In genomic region chr12:60257063-60257462, GRCh38 we compare ENCODE assay signal across 13 cellular contexts.
DNase-seq lines count a peak whose midpoint lies in the region; ATAC-seq and TF ChIP-seq lines count a peak whose summit lies in the region.
"Had no signal": no experiment of that assay in that cellular context is flagged by ENCODE, and none has a peak within 500 bp of the region (broad histone marks: within the 10 kb centered on the region; RNA-seq: fewer than 3 reads in every experiment).

No MANE protein-coding gene starts in this region.

- ATAC-seq in activated CD4-positive, CD25-positive, alpha-beta regulatory T cell treated with anti-CD3 and anti-CD28 coated beads, Interleukin-2, amount 50 U/mL, for 24 hours: no peak
- ATAC-seq: natural killer cell had no signal

- in situ Hi-C loops in Caki2 (cut with HindIII; ENCODE audit: low pct_unique_long_range_greater_than_20kb, low sequenced_read_pairs): no loop called here

- H3K4me1 Mint-ChIP-seq in chondrocyte (ENCODE audit: low read depth): peaks cover 18% of the 10 kb centered on the region
- H3K4me1 Mint-ChIP-seq: natural killer cell had no signal

- TF ChIP-seq CTCF in chondrocyte (IDR thresholded peaks at IDR 0.05): peak; percentile 64

- H3K36me3 Mint-ChIP-seq in chondrocyte (ENCODE audit: low read depth): no peaks in the 10 kb centered on the region
- H3K36me3 Mint-ChIP-seq: natural killer cell had no signal

- no peaks in the 10 kb centered on the region for H3K27me3 Mint-ChIP-seq in chondrocyte (ENCODE audit: low read depth)

- H3K4me3 Mint-ChIP-seq in chondrocyte (ENCODE audit: unreplicated experiment): no peak overlapping the region
- H3K4me3 Mint-ChIP-seq: natural killer cell had no signal

- DNase-seq in Caki2 (ENCODE audit: low read depth) (peak; percentile 64), M059J (ENCODE audit: low read depth) (peak; percentile 81), chondrocyte (ENCODE audit: low spot score) (no peak), myocyte (ENCODE audit: low read depth) (peak; percentile 65), GM19240 (ENCODE audit: insufficient read length, low spot score) (no peak), NCI-H1417 treated with DMSO at 0.1 percent for 48 hours (lab: John Stamatoyannopoulos, UW) (no peak)
- no peak for DNase-seq in stimulated activated naive CD4-positive, alpha-beta T cell (lab: John Stamatoyannopoulos, UW)
- DNase-seq: activated CD4-positive, alpha-beta T cell treated with anti-CD3 and anti-CD28 coated beads, Interleukin-2, amount 50 U/mL, for 1 hour; anterior cingulate cortex; hypothalamus; natural killer cell; uterus had no signal

- H3K9me3 Mint-ChIP-seq in chondrocyte (ENCODE audit: low read depth): no peaks in the 10 kb centered on the region

- H3K27ac Mint-ChIP-seq in chondrocyte (ENCODE audit: unreplicated experiment): peak overlapping the region; percentile 3
- H3K27ac Mint-ChIP-seq: natural killer cell had no signal

Comparison
In these comparisons a context has a peak if more than half of its experiments do, and no peak if none do; other contexts are left out.
1. DNase-seq: peak in Caki2 (single experiment), M059J (single experiment) and myocyte (single experiment); none in chondrocyte (single experiment), GM19240 (single experiment), NCI-H1417 treated with DMSO at 0.1 percent for 48 hours (single experiment) and stimulated activated naive CD4-positive, alpha-beta T cell (0 of 6).